Comparison of ENCODE assay signal across 8 cellular contexts in genomic region chr12:102950107-102950949, GRCh38. TPM values are rescaled to one million over a fixed set of nuclear protein-coding genes. Genes with fewer than 3 reads are reported as not detected.
DNase-seq lines count a peak whose midpoint lies in the region; ATAC-seq and TF ChIP-seq lines count a peak whose summit lies in the region.

No MANE protein-coding gene starts in this region.

- ATAC-seq in GM19452 (IDR thresholded peaks at IDR 0.05; ENCODE audit: unreplicated experiment) (no peak), HG03025 (IDR thresholded peaks at IDR 0.05; ENCODE audit: low FRiP score, unreplicated experiment) (no peak)

- no peaks in the 10 kb centered on the region for H3K9me3 ChIP-seq in ectodermal cell (ENCODE audit: control insufficient read depth, low read length)
- H3K9me3 ChIP-seq in neural cell (ENCODE audit: low read length): no peaks in the 10 kb centered on the region

- peak; percentile 7 for TF ChIP-seq CTCF in GM12865 (IDR thresholded peaks at IDR 0.05; ENCODE audit: insufficient read depth, low read depth, low read length, missing control alignments)
- TF ChIP-seq CTCF in neural cell (IDR thresholded peaks at IDR 0.05; ENCODE audit: poor library complexity, severe bottlenecking): peak; percentile 48

- H3K4me2 ChIP-seq in neural cell (ENCODE audit: low read length): no peak overlapping the region

- H3K9ac ChIP-seq in neural cell (ENCODE audit: low read length): no peak overlapping the region

- no peaks in the 10 kb centered on the region for H4K20me1 ChIP-seq in neural cell (ENCODE audit: insufficient read depth)

- DNase-seq in GM12865 (ENCODE audit: low read depth) (peak; percentile 35), NCI-H1417 (lab: John Stamatoyannopoulos, UW) (peak; percentile 92 to 98 (median 92)), GM19238 (ENCODE audit: insufficient read length, low spot score) (no peak)
- no peak for DNase-seq in stimulated activated CD4-positive, alpha-beta T cell treated with anti-CD3 and anti-CD28 coated beads, Interleukin-2, amount 100 ng/mL, for 48 hours

- H3K4me1 ChIP-seq in ectodermal cell (ENCODE audit: control insufficient read depth, insufficient read depth, low read length): peaks cover 19% of the 10 kb centered on the region

- no peak overlapping the region for H2AFZ ChIP-seq in neural cell (ENCODE audit: low read depth, low read length)

- H3K27me3 ChIP-seq in ectodermal cell (ENCODE audit: control insufficient read depth, insufficient read depth, low read length, poor library complexity, severe bottlenecking): peaks cover 82% of the 10 kb centered on the region
- peaks cover 40% of the 10 kb centered on the region for H3K27me3 ChIP-seq in neural cell (ENCODE audit: insufficient read depth, low read depth, low read length)

- no peaks in the 10 kb centered on the region for H3F3A ChIP-seq in neural cell (ENCODE audit: insufficient read depth, low read length, poor library complexity, severe bottlenecking)

- peak; percentile 38 for TF ChIP-seq RAD21 in neural cell (conservative IDR thresholded peaks at IDR 0.05)

- WGBS in ectodermal cell, 2 experiments: 3 to 4% methylated on average over 37 of the region's 37 CpGs

- peak overlapping the region; percentile 28 for H3K4me3 ChIP-seq in GM12865 (ENCODE audit: low read depth, low read length)
- H3K4me3 ChIP-seq in ectodermal cell (ENCODE audit: insufficient read depth, low read depth, low read length): peak overlapping the region; percentile 28
- peak overlapping the region; percentile 45 for H3K4me3 ChIP-seq in neural cell (ENCODE audit: low read length)

- H3K9me2 ChIP-seq in neural cell (ENCODE audit: insufficient read depth, low read length): no peaks in the 10 kb centered on the region

- H3K36me3 ChIP-seq in ectodermal cell (ENCODE audit: control insufficient read depth, insufficient read depth, low read length) (no peaks in the 10 kb centered on the region), neural cell (ENCODE audit: insufficient read depth, low read length) (no peaks in the 10 kb centered on the region)

- no peaks in the 10 kb centered on the region for H3K79me2 ChIP-seq in neural cell (replicated peaks; ENCODE audit: insufficient read depth, low read length)

- H3K27ac ChIP-seq in ectodermal cell (ENCODE audit: insufficient read depth, low read depth, low read length, poor library complexity, severe bottlenecking) (no peak overlapping the region), neural cell (ENCODE audit: low read length) (no peak overlapping the region)

- no peak for TF ChIP-seq EP300 in neural cell (conservative IDR thresholded peaks at IDR 0.05; ENCODE audit: poor library complexity, severe bottlenecking)

TF ChIP-seq in neural cell, 6 proteins besides CTCF, POLR2A, EP300 and RAD21:
- TF ChIP-seq SMC3 (conservative IDR thresholded peaks at IDR 0.05; ENCODE audit: poor library complexity) (peak; percentile 51), REST (IDR thresholded peaks at IDR 0.05; ENCODE audit: borderline replicate concordance) (no peak)

RNA-seq across cellular contexts. Expression of gene ASCL1, which starts 7.1 kb away (rescaled TPM):
- polyA plus RNA-seq in ectodermal cell (2013, experiment 1 of 4): 7.3 TPM
- 5.9 TPM for polyA plus RNA-seq in ectodermal cell (2013, experiment 2 of 4)
- polyA plus RNA-seq in ectodermal cell (2013, experiment 3 of 4): 4.9 TPM
- 7.4 TPM for polyA plus RNA-seq in ectodermal cell (2013, experiment 4 of 4)
- polyA plus RNA-seq in neural cell: 3.4 and 5.0 TPM in 2 replicates
- polyA minus RNA-seq in neural cell: 6.6 and 7.3 TPM in 2 replicates

RNA-seq across cellular contexts. Expression of gene PAH, which starts 33.3 kb away (rescaled TPM):
- 0.63 TPM for polyA plus RNA-seq in ectodermal cell (2013, experiment 1 of 4)
- polyA plus RNA-seq in ectodermal cell (2013, experiment 2 of 4): 2.1 TPM
- polyA plus RNA-seq in ectodermal cell (2013, experiment 3 of 4): 0.85 TPM
- polyA plus RNA-seq in ectodermal cell (2013, experiment 4 of 4): 1.2 TPM
- polyA plus RNA-seq in neural cell: not detected in 2 replicates
- not detected in 2 replicates for polyA minus RNA-seq in neural cell

Comparison
In these comparisons a context has a peak if more than half of its experiments do, and no peak if none do; other contexts are left out.
1. DNase-seq: peak in GM12865 (single experiment) and NCI-H1417 (3 of 3); none in GM19238 (single experiment) and stimulated activated CD4-positive, alpha-beta T cell treated with anti-CD3 and anti-CD28 coated beads, Interleukin-2, amount 100 ng/mL, for 48 hours (0 of 2).
2. Peak in every context shown above with its lines, with median percentiles within 50 percentile points of each other: H3K4me3 ChIP-seq.